In the genomic region with DNA sequence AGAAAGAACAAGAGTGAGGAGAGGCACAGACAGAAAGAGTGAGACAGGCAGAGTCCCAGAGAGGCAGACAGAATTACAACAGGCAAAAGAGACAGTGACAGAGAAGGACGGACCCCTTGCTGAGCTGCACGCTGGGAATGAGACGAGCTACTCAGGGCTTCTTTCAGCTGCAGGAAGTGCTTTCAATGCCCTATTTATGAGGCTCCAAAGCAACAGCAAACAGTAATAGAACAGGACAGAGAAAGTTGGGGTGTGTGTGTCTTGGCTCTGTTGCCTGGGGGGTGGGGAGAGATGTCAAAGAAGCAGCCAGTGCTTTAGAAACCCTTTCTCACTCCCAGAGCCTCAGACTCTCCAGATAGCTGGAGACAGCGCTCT, we compare ENCODE assay signal across 1 cellular context.
TF ChIP-seq lines count a peak whose summit lies in the region.

No MANE protein-coding gene starts in this region.

TF ChIP-seq in H1, 55 proteins besides CTCF, POLR2A, EP300 and RAD21:
- TF ChIP-seq TAF7 (optimal IDR thresholded peaks at IDR 0.05; ENCODE audit: borderline replicate concordance, low read depth, low read length) (no peak), TEAD4 (IDR thresholded peaks at IDR 0.05; ENCODE audit: low read depth, low read length) (0 out of 2 replicates have a peak, but pooled peaks have one; percentile 22), BRCA1 (IDR thresholded peaks at IDR 0.05; ENCODE audit: low read depth, low read length) (no peak), JUND (IDR thresholded peaks at IDR 0.05; ENCODE audit: low read length) (no peak), JUN (IDR thresholded peaks at IDR 0.05; ENCODE audit: low read depth, low read length) (no peak), CHD1 (IDR thresholded peaks at IDR 0.05; ENCODE audit: low read depth, low read length) (no peak), SP1 (IDR thresholded peaks at IDR 0.05; ENCODE audit: low read depth, low read length) (peak; percentile 78), SIX5 (IDR thresholded peaks at IDR 0.05; ENCODE audit: low read depth, low read length) (no peak), CBX8 (IDR thresholded peaks at IDR 0.05; ENCODE audit: borderline replicate concordance, low read depth, low read length) (no peak), TAF1 (IDR thresholded peaks at IDR 0.05; ENCODE audit: low read depth, low read length) (0 out of 2 replicates have a peak, but pooled peaks have one; percentile 8), RFX5 (IDR thresholded peaks at IDR 0.05; ENCODE audit: borderline replicate concordance, low read depth, low read length) (no peak), ASH2L (IDR thresholded peaks at IDR 0.05; ENCODE audit: low read length) (no peak), POLR2AphosphoS5 (IDR thresholded peaks at IDR 0.05; ENCODE audit: low read depth, low read length) (peak; percentile 40; the same call in 1 of the 2 replicates), SP2 (IDR thresholded peaks at IDR 0.05; ENCODE audit: low read length) (no peak), SIN3A (conservative IDR thresholded peaks at IDR 0.05 in 1 of 2, IDR thresholded peaks at IDR 0.05 in 1 of 2; ENCODE audit: low read depth in 1 of 2, low read length in 2 of 2) (0 out of 4 replicates have a peak, but pooled peaks of 1 of the 2 experiments have one; percentile 31), CBX5 (IDR thresholded peaks at IDR 0.05; ENCODE audit: low read depth, low read length) (no peak), BCL11A (IDR thresholded peaks at IDR 0.05; ENCODE audit: low read depth in 2 of 2, low read length in 2 of 2) (no peak), SRF (IDR thresholded peaks at IDR 0.05; ENCODE audit: low read depth, low read length) (no peak), HDAC6 (IDR thresholded peaks at IDR 0.05; ENCODE audit: low read depth, low read length) (no peak), TCF12 (IDR thresholded peaks at IDR 0.05; ENCODE audit: low read depth, low read length) (no peak), CREB1 (IDR thresholded peaks at IDR 0.05) (peak; percentile 45; the same call in 1 of the 2 replicates), HDAC2 (IDR thresholded peaks at IDR 0.05; ENCODE audit: borderline replicate concordance in 1 of 2, low read depth in 2 of 2, low read length in 2 of 2) (peak; percentile 51 to 62; a peak in 1 of 4 replicates), KDM5A (IDR thresholded peaks at IDR 0.05; ENCODE audit: low read length) (no peak), BACH1 (IDR thresholded peaks at IDR 0.05; ENCODE audit: low read length) (no peak), PHF8 (conservative IDR thresholded peaks at IDR 0.05; ENCODE audit: low read depth, low read length) (no peak), FOSL1 (IDR thresholded peaks at IDR 0.05; ENCODE audit: insufficient read depth, low read depth, low read length) (no peak), CTBP2 (IDR thresholded peaks at IDR 0.05; ENCODE audit: borderline replicate concordance, insufficient read depth, insufficient read length, low read length) (peak; percentile 66), RBBP5 (IDR thresholded peaks at IDR 0.05; ENCODE audit: borderline replicate concordance, low read depth, low read length) (no peak), NANOG (IDR thresholded peaks at IDR 0.05; ENCODE audit: insufficient read depth, low read depth, low read length, poor library complexity, severe bottlenecking) (peak; percentile 87), POU5F1 (IDR thresholded peaks at IDR 0.05; ENCODE audit: low read depth, low read length) (no peak), NRF1 (IDR thresholded peaks at IDR 0.05; ENCODE audit: low read depth, low read length) (no peak), CHD2 (IDR thresholded peaks at IDR 0.05; ENCODE audit: low read length) (no peak), SAP30 (IDR thresholded peaks at IDR 0.05; ENCODE audit: insufficient read depth, insufficient replicate concordance, low read length) (no peak), TBP (IDR thresholded peaks at IDR 0.05; ENCODE audit: low read depth, low read length) (no peak), SIRT6 (IDR thresholded peaks at IDR 0.05; ENCODE audit: low read length) (no peak), EZH2 (IDR thresholded peaks at IDR 0.05; ENCODE audit: low read depth, low read length, severe bottlenecking) (no peak), GABPA (IDR thresholded peaks at IDR 0.05; ENCODE audit: borderline replicate concordance, insufficient read depth, low read length) (no peak), SP4 (IDR thresholded peaks at IDR 0.05; ENCODE audit: low read length) (no peak), EGR1 (IDR thresholded peaks at IDR 0.05; ENCODE audit: borderline replicate concordance, low read depth, low read length) (no peak), YY1 (IDR thresholded peaks at IDR 0.05; ENCODE audit: low read depth, low read length) (no peak), KDM4A (IDR thresholded peaks at IDR 0.05; ENCODE audit: low read depth, low read length, severe bottlenecking) (no peak), MAFK (IDR thresholded peaks at IDR 0.05; ENCODE audit: low read depth, low read length) (no peak)
- TF ChIP-seq, protein P1, sequence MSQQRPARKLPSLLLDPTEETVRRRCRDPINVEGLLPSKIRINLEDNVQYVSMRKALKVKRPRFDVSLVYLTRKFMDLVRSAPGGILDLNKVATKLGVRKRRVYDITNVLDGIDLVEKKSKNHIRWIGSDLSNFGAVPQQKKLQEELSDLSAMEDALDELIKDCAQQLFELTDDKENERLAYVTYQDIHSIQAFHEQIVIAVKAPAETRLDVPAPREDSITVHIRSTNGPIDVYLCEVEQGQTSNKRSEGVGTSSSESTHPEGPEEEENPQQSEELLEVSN (IDR thresholded peaks at IDR 0.05) = no peak
- TF ChIP-seq, protein P2, sequence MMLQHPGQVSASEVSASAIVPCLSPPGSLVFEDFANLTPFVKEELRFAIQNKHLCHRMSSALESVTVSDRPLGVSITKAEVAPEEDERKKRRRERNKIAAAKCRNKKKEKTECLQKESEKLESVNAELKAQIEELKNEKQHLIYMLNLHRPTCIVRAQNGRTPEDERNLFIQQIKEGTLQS (IDR thresholded peaks at IDR 0.05; ENCODE audit: insufficient read depth, low read depth, low read length) = no peak
- TF ChIP-seq, protein P3, sequence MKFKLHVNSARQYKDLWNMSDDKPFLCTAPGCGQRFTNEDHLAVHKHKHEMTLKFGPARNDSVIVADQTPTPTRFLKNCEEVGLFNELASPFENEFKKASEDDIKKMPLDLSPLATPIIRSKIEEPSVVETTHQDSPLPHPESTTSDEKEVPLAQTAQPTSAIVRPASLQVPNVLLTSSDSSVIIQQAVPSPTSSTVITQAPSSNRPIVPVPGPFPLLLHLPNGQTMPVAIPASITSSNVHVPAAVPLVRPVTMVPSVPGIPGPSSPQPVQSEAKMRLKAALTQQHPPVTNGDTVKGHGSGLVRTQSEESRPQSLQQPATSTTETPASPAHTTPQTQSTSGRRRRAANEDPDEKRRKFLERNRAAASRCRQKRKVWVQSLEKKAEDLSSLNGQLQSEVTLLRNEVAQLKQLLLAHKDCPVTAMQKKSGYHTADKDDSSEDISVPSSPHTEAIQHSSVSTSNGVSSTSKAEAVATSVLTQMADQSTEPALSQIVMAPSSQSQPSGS (IDR thresholded peaks at IDR 0.05; ENCODE audit: low read length) = peak; percentile 46; the same call in 1 of the 2 replicates
- TF ChIP-seq, protein P4, sequence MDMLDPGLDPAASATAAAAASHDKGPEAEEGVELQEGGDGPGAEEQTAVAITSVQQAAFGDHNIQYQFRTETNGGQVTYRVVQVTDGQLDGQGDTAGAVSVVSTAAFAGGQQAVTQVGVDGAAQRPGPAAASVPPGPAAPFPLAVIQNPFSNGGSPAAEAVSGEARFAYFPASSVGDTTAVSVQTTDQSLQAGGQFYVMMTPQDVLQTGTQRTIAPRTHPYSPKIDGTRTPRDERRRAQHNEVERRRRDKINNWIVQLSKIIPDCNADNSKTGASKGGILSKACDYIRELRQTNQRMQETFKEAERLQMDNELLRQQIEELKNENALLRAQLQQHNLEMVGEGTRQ (IDR thresholded peaks at IDR 0.05; ENCODE audit: low read length) = no peak
- TF ChIP-seq, protein P5, sequence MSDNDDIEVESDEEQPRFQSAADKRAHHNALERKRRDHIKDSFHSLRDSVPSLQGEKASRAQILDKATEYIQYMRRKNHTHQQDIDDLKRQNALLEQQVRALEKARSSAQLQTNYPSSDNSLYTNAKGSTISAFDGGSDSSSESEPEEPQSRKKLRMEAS (IDR thresholded peaks at IDR 0.05) = 0 out of 2 replicates have a peak, but pooled peaks have one; percentile 28
